21 cellular contexts compared by ENCODE assay signal in the genomic region with DNA sequence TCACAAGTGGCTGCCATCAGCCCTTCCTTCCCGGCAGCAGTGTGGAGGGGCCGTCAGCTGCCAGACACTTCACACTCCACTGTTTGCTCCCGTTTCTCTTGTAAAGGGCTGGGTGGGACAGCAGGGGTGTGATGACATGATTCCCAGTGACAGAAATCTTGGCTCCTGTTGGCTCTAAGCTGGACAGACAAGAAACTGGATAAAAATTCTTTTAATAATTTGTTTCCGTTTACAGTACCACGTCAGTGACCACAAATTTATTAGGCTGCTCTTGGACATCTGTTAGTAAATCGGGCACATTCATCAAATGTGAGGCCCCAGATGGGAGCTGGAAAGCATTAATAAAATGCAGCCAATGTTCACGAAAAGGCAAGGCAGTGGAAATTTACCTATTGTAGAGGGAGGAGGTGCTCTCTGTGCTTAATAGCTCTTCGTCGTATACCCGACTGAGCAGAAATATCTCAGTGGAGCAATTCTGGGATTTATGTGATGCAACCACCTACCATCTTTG.
DNase-seq lines count a peak whose midpoint lies in the region; ATAC-seq and TF ChIP-seq lines count a peak whose summit lies in the region.
"Had no signal": no experiment of that assay in that cellular context is flagged by ENCODE, and none has a peak within 500 bp of the region (broad histone marks: within the 10 kb centered on the region; RNA-seq: fewer than 3 reads in every experiment).

No MANE protein-coding gene starts in this region.

- H3K4me1 ChIP-seq in GM23248 (ENCODE audit: insufficient read depth), result no peaks in the 10 kb centered on the region
- H3K4me1 ChIP-seq: SJCRH30 had no signal

- CTCF ChIA-PET in WTC11 (lab: Charles Lee), result interaction anchor here (1.1 kb wide), 1 partner anchor 15 kb away, joined by 3 read pairs; no protein-coding TSS in a partner anchor

- H3K4me2 ChIP-seq in GM23248 (ENCODE audit: unreplicated experiment), result no peak overlapping the region

- no peaks in the 10 kb centered on the region for H3K9me2 ChIP-seq in GM23248 (ENCODE audit: insufficient read depth)

- no peak overlapping the region for H3K27ac ChIP-seq in GM23248
- H3K27ac ChIP-seq: neutrophil, SJCRH30, VCaP had no signal

- no peak overlapping the region for H2AFZ ChIP-seq in GM23248

- WGBS in GM23248 (ENCODE audit: low coverage in 1 of 2, low lambda C conversion rate in 2 of 2, missing lambda C conversion rate in 2 of 2), 2 experiments, result 20 to 23% methylated on average over 10 of the region's 10 CpGs

- ATAC-seq in WTC11, result peak; percentile 42
- ATAC-seq in GM18867 (IDR thresholded peaks at IDR 0.05; ENCODE audit: unreplicated experiment), result no peak
- no peak for ATAC-seq in GM21367 (IDR thresholded peaks at IDR 0.05; ENCODE audit: unreplicated experiment)

- no peak for TF ChIP-seq CTCF in WTC11 (IDR thresholded peaks at IDR 0.05)
- TF ChIP-seq CTCF in nephron progenitor cell (IDR thresholded peaks at IDR 0.05), result no peak

- POLR2A ChIA-PET in WTC11 (lab: Charles Lee), result no interaction called here

- DNase-seq in DMS153 (lab: John Stamatoyannopoulos, UW), result peak; percentile 68
- peak; percentile 73 for DNase-seq in NCI-H1092 treated with DMSO at 0.1 percent for 48 hours (lab: John Stamatoyannopoulos, UW)
- no peak for DNase-seq in WTC11 (ENCODE audit: low spot score)
- DNase-seq in nephron progenitor cell, result peak; percentile 12
- no peak for DNase-seq in activated CD8-positive, alpha-beta memory T cell treated with anti-CD3 and anti-CD28 coated beads, Interleukin-2, amount 50 U/mL, for 4 hours
- DNase-seq in GM23248, result no peak
- DNase-seq: activated CD4-positive, alpha-beta T cell treated with anti-CD3 and anti-CD28 coated beads, Interleukin-2, amount 50 U/mL, for 4 hours; activated naive CD4-positive, alpha-beta T cell treated with anti-CD3 and anti-CD28 coated beads for 36 hours; activated T-cell treated with anti-CD3 and anti-CD28 coated beads for 4 hours; aorta; effector CD4-positive, alpha-beta T cell; immature natural killer cell; NCI-H1436 treated with DMSO at 0.1 percent for 48 hours; OCI-M1; SJCRH30; stimulated activated CD4-positive, alpha-beta T cell treated with anti-CD3 and anti-CD28 coated beads, Interleukin-15, amount 100 ng/mL, for 24 hours had no signal

- H3K36me3 ChIP-seq in GM23248 (ENCODE audit: low read depth), result no peaks in the 10 kb centered on the region
- H3K36me3 ChIP-seq: neutrophil, SJCRH30 had no signal

- H3K4me3 ChIP-seq in GM23248, result no peak overlapping the region
- H3K4me3 ChIP-seq: SJCRH30 had no signal

- no peak overlapping the region for H3K27ac Mint-ChIP-seq in WTC11
- no peak overlapping the region for H3K27ac Mint-ChIP-seq in nephron progenitor cell
- H3K27ac Mint-ChIP-seq: activated naive CD4-positive, alpha-beta T cell treated with anti-CD3 and anti-CD28 coated beads for 36 hours; immature natural killer cell had no signal

- no peaks in the 10 kb centered on the region for H3K27me3 Mint-ChIP-seq in WTC11 (ENCODE audit: low read depth)
- peaks cover 3% of the 10 kb centered on the region for H3K27me3 Mint-ChIP-seq in nephron progenitor cell (ENCODE audit: low read depth, poor library complexity)
- H3K27me3 Mint-ChIP-seq: central memory CD8-positive, alpha-beta T cell had no signal

- H3K4me1 Mint-ChIP-seq in WTC11 (peaks cover 23% of the 10 kb centered on the region), nephron progenitor cell (no peaks in the 10 kb centered on the region)
- H3K4me1 Mint-ChIP-seq: central memory CD8-positive, alpha-beta T cell; immature natural killer cell had no signal

- peaks cover 34% of the 10 kb centered on the region for H3K27me3 ChIP-seq in GM23248 (replicated peaks; ENCODE audit: insufficient read depth)
- H3K27me3 ChIP-seq: neutrophil had no signal

- H3F3A ChIP-seq in GM23248 (ENCODE audit: insufficient read depth), result no peaks in the 10 kb centered on the region

- in situ Hi-C loops in GM23248 (cut with MboI), result no loop called here

- H3K9me3 Mint-ChIP-seq in WTC11 (no peaks in the 10 kb centered on the region), nephron progenitor cell (no peaks in the 10 kb centered on the region)
- H3K9me3 Mint-ChIP-seq: activated naive CD4-positive, alpha-beta T cell treated with anti-CD3 and anti-CD28 coated beads for 36 hours had no signal

- no peaks in the 10 kb centered on the region for H4K20me1 ChIP-seq in GM23248 (ENCODE audit: insufficient read depth)

- H3K36me3 Mint-ChIP-seq in WTC11 (no peaks in the 10 kb centered on the region), nephron progenitor cell (ENCODE audit: low read depth) (no peaks in the 10 kb centered on the region)

- H3K9me3 ChIP-seq in GM23248 (ENCODE audit: low read depth), result no peaks in the 10 kb centered on the region
- H3K9me3 ChIP-seq: neutrophil, SJCRH30 had no signal

- no peaks in the 10 kb centered on the region for H3K79me2 ChIP-seq in GM23248 (ENCODE audit: insufficient read depth)

- H3K4me3 Mint-ChIP-seq in WTC11 (no peak overlapping the region), nephron progenitor cell (no peak overlapping the region)
- H3K4me3 Mint-ChIP-seq: activated naive CD4-positive, alpha-beta T cell treated with anti-CD3 and anti-CD28 coated beads for 36 hours; central memory CD8-positive, alpha-beta T cell; immature natural killer cell had no signal

- no peak overlapping the region for H3K9ac ChIP-seq in GM23248

TF ChIP-seq in WTC11, 78 proteins besides CTCF, POLR2A, EP300 and RAD21:
- TF ChIP-seq, protein P1, sequence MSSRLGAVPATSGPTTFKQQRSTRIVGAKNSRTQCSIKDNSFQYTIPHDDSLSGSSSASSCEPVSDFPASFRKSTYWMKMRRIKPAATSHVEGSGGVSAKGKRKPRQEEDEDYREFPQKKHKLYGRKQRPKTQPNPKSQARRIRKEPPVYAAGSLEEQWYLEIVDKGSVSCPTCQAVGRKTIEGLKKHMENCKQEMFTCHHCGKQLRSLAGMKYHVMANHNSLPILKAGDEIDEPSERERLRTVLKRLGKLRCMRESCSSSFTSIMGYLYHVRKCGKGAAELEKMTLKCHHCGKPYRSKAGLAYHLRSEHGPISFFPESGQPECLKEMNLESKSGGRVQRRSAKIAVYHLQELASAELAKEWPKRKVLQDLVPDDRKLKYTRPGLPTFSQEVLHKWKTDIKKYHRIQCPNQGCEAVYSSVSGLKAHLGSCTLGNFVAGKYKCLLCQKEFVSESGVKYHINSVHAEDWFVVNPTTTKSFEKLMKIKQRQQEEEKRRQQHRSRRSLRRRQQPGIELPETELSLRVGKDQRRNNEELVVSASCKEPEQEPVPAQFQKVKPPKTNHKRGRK (CRISPR knock-in tag; IDR thresholded peaks at IDR 0.05; ENCODE audit: borderline replicate concordance), result no peak
- TF ChIP-seq IRF2 (CRISPR knock-in tag; IDR thresholded peaks at IDR 0.05; ENCODE audit: borderline replicate concordance, low read depth) (no peak), FOXP1 (CRISPR knock-in tag; IDR thresholded peaks at IDR 0.05; ENCODE audit: borderline replicate concordance) (no peak), TCF7 (CRISPR knock-in tag; IDR thresholded peaks at IDR 0.05; ENCODE audit: low read depth) (no peak), MXD4 (CRISPR knock-in tag; IDR thresholded peaks at IDR 0.05; ENCODE audit: borderline replicate concordance) (no peak), ZNF232 (CRISPR knock-in tag; IDR thresholded peaks at IDR 0.05) (no peak), ESRRA (CRISPR knock-in tag; IDR thresholded peaks at IDR 0.05; ENCODE audit: borderline replicate concordance) (no peak)
- TF ChIP-seq, protein P2, sequence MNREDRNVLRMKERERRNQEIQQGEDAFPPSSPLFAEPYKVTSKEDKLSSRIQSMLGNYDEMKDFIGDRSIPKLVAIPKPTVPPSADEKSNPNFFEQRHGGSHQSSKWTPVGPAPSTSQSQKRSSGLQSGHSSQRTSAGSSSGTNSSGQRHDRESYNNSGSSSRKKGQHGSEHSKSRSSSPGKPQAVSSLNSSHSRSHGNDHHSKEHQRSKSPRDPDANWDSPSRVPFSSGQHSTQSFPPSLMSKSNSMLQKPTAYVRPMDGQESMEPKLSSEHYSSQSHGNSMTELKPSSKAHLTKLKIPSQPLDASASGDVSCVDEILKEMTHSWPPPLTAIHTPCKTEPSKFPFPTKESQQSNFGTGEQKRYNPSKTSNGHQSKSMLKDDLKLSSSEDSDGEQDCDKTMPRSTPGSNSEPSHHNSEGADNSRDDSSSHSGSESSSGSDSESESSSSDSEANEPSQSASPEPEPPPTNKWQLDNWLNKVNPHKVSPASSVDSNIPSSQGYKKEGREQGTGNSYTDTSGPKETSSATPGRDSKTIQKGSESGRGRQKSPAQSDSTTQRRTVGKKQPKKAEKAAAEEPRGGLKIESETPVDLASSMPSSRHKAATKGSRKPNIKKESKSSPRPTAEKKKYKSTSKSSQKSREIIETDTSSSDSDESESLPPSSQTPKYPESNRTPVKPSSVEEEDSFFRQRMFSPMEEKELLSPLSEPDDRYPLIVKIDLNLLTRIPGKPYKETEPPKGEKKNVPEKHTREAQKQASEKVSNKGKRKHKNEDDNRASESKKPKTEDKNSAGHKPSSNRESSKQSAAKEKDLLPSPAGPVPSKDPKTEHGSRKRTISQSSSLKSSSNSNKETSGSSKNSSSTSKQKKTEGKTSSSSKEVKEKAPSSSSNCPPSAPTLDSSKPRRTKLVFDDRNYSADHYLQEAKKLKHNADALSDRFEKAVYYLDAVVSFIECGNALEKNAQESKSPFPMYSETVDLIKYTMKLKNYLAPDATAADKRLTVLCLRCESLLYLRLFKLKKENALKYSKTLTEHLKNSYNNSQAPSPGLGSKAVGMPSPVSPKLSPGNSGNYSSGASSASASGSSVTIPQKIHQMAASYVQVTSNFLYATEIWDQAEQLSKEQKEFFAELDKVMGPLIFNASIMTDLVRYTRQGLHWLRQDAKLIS (CRISPR knock-in tag; IDR thresholded peaks at IDR 0.05; ENCODE audit: borderline replicate concordance), result no peak
- TF ChIP-seq, protein P3, sequence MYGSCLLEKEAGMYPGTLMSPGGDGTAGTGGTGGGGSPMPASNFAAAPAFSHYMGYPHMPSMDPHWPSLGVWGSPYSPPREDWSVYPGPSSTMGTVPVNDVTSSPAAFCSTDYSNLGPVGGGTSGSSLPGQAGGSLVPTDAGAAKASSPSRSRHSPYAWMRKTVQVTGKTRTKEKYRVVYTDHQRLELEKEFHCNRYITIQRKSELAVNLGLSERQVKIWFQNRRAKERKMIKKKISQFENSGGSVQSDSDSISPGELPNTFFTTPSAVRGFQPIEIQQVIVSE (CRISPR knock-in tag; IDR thresholded peaks at IDR 0.05; ENCODE audit: borderline replicate concordance), result no peak

Comparison
In these comparisons a context has a peak if more than half of its experiments do, and no peak if none do; other contexts are left out.
1. DNase-seq: peak in DMS153 (single experiment), NCI-H1092 treated with DMSO at 0.1 percent for 48 hours (single experiment) and nephron progenitor cell (single experiment); none in WTC11 (single experiment), activated CD8-positive, alpha-beta memory T cell treated with anti-CD3 and anti-CD28 coated beads, Interleukin-2, amount 50 U/mL, for 4 hours (single experiment) and GM23248 (single experiment).